In the genomic region with DNA sequence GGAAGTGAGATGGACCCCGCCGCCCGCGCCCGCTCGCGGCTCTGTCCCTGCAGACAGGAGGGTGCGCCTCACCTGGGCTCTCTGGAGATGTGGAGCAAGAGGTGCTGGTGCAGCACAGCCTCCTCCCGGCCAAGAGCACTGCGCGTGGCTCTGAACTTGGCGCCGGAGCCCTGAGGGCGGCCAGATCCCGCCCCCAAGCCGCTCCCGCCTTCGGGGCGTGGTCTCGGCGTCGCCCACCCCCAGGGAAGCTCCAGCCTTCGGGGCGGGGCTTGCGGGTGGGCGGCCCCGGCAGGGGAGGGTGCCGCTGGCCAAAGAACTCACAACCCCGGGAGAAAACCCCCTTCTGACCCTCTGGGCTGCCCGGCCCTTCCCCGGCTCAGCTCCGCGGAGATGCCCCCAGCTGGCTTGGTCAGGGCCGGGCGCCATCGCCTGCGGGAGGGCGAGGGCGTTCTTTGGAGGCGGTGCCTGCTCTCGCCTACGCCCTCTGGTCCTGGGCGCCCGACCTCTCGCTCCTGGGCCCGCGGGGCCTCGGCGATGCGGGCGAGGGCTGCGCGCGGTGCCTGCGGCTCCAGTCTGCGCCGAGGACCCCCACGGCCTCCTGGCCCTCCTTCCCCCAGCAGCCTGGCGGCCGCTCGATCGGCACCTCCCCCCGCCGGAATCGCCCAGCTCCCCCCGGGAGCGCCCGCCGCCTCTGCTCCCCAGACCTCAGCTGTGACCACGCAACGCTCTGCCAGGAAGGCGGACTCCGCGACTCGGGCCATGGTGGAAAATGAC, we compare ENCODE assay signal across 1 cellular context.
A peak's percentile ranks its signal among the peaks of the same experiment; 100 is the strongest.
TF ChIP-seq lines count a peak whose summit lies in the region.

A gene with protein sequence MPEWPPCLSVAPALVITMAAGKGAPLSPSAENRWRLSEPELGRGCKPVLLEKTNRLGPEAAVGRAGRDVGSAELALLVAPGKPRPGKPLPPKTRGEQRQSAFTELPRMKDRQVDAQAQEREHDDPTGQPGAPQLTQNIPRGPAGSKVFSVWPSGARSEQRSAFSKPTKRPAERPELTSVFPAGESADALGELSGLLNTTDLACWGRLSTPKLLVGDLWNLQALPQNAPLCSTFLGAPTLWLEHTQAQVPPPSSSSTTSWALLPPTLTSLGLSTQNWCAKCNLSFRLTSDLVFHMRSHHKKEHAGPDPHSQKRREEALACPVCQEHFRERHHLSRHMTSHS (minus strand): TSS at position 146 of the 774 bp plus-strand sequence. CDS start 15,464 bp downstream, outside the sequence.

TF ChIP-seq in HepG2, 621 proteins besides CTCF, POLR2A, EP300 and RAD21 (continued from another document and continues in another):
- peak; percentile 14; the same call in 1 of the 2 replicates for TF ChIP-seq ARID5B (CRISPR knock-in tag; IDR thresholded peaks at IDR 0.05)
- no peak for TF ChIP-seq ZNF629 (CRISPR knock-in tag; conservative IDR thresholded peaks at IDR 0.05)
- TF ChIP-seq THAP9 (CRISPR knock-in tag; IDR thresholded peaks at IDR 0.05; ENCODE audit: borderline replicate concordance): no peak
- TF ChIP-seq ZNF484 (CRISPR knock-in tag; IDR thresholded peaks at IDR 0.05; ENCODE audit: borderline replicate concordance, low read depth): no peak
- TF ChIP-seq SNAPC2 (CRISPR knock-in tag; IDR thresholded peaks at IDR 0.05): no peak
- TF ChIP-seq ZSCAN12 (CRISPR knock-in tag; IDR thresholded peaks at IDR 0.05): peak; percentile 19; the same call in 1 of the 2 replicates
- 0 out of 2 replicates have a peak, but pooled peaks have one; percentile 25 for TF ChIP-seq ZNF619 (CRISPR knock-in tag; IDR thresholded peaks at IDR 0.05)
- TF ChIP-seq DZIP1 (CRISPR knock-in tag; IDR thresholded peaks at IDR 0.05): no peak
- TF ChIP-seq, protein P1, sequence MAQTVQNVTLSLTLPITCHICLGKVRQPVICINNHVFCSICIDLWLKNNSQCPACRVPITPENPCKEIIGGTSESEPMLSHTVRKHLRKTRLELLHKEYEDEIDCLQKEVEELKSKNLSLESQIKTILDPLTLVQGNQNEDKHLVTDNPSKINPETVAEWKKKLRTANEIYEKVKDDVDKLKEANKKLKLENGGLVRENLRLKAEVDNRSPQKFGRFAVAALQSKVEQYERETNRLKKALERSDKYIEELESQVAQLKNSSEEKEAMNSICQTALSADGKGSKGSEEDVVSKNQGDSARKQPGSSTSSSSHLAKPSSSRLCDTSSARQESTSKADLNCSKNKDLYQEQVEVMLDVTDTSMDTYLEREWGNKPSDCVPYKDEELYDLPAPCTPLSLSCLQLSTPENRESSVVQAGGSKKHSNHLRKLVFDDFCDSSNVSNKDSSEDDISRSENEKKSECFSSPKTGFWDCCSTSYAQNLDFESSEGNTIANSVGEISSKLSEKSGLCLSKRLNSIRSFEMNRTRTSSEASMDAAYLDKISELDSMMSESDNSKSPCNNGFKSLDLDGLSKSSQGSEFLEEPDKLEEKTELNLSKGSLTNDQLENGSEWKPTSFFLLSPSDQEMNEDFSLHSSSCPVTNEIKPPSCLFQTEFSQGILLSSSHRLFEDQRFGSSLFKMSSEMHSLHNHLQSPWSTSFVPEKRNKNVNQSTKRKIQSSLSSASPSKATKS (CRISPR knock-in tag; IDR thresholded peaks at IDR 0.05): no peak
- 0 out of 4 replicates have a peak, but pooled peaks of 1 of the 2 experiments have one; percentile 34 for TF ChIP-seq HMGXB4 (CRISPR knock-in tag; IDR thresholded peaks at IDR 0.05; ENCODE audit: borderline replicate concordance in 1 of 2, low read depth in 1 of 2)
- no peak for TF ChIP-seq GMEB1 (CRISPR knock-in tag; IDR thresholded peaks at IDR 0.05; ENCODE audit: borderline replicate concordance)
- TF ChIP-seq RBFOX2 (IDR thresholded peaks at IDR 0.05; ENCODE audit: low read depth, low read length): peak; percentile 67
- TF ChIP-seq DMAP1 (CRISPR knock-in tag; IDR thresholded peaks at IDR 0.05): no peak
- TF ChIP-seq ZNF510 (CRISPR knock-in tag; IDR thresholded peaks at IDR 0.05; ENCODE audit: low read depth): no peak
- TF ChIP-seq, protein P2, sequence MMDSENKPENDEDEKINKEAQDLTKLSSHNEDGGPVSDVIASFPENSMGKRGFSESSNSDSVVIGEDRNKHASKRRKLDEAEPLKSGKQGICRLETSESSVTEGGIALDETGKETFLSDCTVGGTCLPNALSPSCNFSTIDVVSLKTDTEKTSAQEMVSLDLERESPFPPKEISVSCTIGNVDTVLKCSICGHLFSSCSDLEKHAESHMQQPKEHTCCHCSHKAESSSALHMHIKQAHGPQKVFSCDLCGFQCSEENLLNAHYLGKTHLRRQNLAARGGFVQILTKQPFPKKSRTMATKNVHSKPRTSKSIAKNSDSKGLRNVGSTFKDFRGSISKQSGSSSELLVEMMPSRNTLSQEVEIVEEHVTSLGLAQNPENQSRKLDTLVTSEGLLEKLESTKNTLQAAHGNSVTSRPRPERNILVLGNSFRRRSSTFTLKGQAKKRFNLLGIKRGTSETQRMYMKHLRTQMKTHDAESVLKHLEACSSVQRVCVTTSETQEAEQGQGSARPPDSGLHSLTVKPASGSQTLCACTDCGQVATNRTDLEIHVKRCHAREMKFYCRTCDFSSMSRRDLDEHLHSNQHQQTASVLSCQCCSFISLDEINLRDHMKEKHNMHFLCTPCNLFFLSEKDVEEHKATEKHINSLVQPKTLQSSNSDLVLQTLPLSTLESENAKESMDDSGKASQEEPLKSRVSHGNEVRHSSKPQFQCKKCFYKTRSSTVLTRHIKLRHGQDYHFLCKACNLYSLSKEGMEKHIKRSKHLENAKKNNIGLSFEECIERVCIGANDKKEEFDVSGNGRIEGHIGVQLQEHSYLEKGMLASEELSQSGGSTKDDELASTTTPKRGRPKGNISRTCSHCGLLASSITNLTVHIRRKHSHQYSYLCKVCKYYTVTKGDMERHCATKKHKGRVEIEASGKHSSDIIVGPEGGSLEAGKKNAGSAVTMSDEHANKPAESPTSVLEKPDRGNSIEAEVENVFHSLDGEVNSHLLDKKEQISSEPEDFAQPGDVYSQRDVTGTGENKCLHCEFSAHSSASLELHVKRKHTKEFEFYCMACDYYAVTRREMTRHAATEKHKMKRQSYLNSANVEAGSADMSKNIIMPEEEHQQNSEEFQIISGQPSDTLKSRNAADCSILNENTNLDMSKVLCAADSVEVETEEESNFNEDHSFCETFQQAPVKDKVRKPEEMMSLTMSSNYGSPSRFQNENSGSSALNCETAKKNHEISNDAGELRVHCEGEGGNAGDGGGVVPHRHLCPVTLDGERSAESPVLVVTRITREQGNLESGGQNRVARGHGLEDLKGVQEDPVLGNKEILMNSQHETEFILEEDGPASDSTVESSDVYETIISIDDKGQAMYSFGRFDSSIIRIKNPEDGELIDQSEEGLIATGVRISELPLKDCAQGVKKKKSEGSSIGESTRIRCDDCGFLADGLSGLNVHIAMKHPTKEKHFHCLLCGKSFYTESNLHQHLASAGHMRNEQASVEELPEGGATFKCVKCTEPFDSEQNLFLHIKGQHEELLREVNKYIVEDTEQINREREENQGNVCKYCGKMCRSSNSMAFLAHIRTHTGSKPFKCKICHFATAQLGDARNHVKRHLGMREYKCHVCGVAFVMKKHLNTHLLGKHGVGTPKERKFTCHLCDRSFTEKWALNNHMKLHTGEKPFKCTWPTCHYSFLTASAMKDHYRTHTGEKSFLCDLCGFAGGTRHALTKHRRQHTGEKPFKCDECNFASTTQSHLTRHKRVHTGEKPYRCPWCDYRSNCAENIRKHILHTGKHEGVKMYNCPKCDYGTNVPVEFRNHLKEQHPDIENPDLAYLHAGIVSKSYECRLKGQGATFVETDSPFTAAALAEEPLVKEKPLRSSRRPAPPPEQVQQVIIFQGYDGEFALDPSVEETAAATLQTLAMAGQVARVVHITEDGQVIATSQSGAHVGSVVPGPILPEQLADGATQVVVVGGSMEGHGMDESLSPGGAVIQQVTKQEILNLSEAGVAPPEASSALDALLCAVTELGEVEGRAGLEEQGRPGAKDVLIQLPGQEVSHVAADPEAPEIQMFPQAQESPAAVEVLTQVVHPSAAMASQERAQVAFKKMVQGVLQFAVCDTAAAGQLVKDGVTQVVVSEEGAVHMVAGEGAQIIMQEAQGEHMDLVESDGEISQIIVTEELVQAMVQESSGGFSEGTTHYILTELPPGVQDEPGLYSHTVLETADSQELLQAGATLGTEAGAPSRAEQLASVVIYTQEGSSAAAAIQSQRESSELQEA (CRISPR knock-in tag; IDR thresholded peaks at IDR 0.05; ENCODE audit: not compliant biosample characterization): no peak
- TF ChIP-seq ZNF790 (CRISPR knock-in tag; IDR thresholded peaks at IDR 0.05; ENCODE audit: borderline replicate concordance): 0 out of 2 replicates have a peak, but pooled peaks have one; percentile 4
- 0 out of 2 replicates have a peak, but pooled peaks have one; percentile 55 for TF ChIP-seq RFXAP (CRISPR knock-in tag; IDR thresholded peaks at IDR 0.05; ENCODE audit: borderline replicate concordance)
- TF ChIP-seq ZNF670 (CRISPR knock-in tag; IDR thresholded peaks at IDR 0.05; ENCODE audit: borderline replicate concordance): no peak
